ENCODE assay signal across 1 cellular context in genomic region chr6:49464691-49465090, GRCh38.
TF ChIP-seq lines count a peak whose summit lies in the region.

No MANE protein-coding gene starts in this region.

TF ChIP-seq in K562, 482 proteins besides CTCF, POLR2A, EP300 and RAD21:
- no peak for TF ChIP-seq SLC30A9 (CRISPR knock-in tag; IDR thresholded peaks at IDR 0.05)
- TF ChIP-seq CHD2 (IDR thresholded peaks at IDR 0.05; ENCODE audit: low read depth, low read length): no peak
- no peak for TF ChIP-seq MEF2A (IDR thresholded peaks at IDR 0.05; ENCODE audit: control insufficient read depth, low read depth, low read length)
- no peak for TF ChIP-seq ZNF165 (CRISPR knock-in tag; IDR thresholded peaks at IDR 0.05; ENCODE audit: borderline replicate concordance)
- TF ChIP-seq ADNP (tag; IDR thresholded peaks at IDR 0.05): no peak
- no peak for TF ChIP-seq SMAD4 (CRISPR knock-in tag; conservative IDR thresholded peaks at IDR 0.05)
- no peak for TF ChIP-seq NCOA4 (IDR thresholded peaks at IDR 0.05; ENCODE audit: partially characterized antibody)
- TF ChIP-seq ESRRA (IDR thresholded peaks at IDR 0.05; ENCODE audit: borderline replicate concordance, low read depth): no peak
- no peak for TF ChIP-seq FOXM1 (IDR thresholded peaks at IDR 0.05; ENCODE audit: low read depth)
- TF ChIP-seq FOXM1 (CRISPR knock-in tag; IDR thresholded peaks at IDR 0.05; ENCODE audit: low read depth): no peak
- TF ChIP-seq ZNF175 (CRISPR knock-in tag; IDR thresholded peaks at IDR 0.05; ENCODE audit: low read depth): no peak
- TF ChIP-seq ZNF253 (CRISPR knock-in tag; conservative IDR thresholded peaks at IDR 0.05): no peak
- no peak for TF ChIP-seq ZBED1 (IDR thresholded peaks at IDR 0.05)
